Comparison of ENCODE assay signal across 20 cellular contexts in genomic region chr4:64068096-64068495, GRCh38.
"Had no signal": no experiment of that assay in that cellular context is flagged by ENCODE, and none has a peak within 500 bp of the region (broad histone marks: within the 10 kb centered on the region; RNA-seq: fewer than 3 reads in every experiment).

No MANE protein-coding gene starts in this region.

- H3K27ac ChIP-seq: breast epithelium, coronary artery, gastrocnemius medialis, heart right ventricle, parathyroid adenoma, spleen, thoracic aorta had no signal

- H3K79me2 ChIP-seq: parathyroid adenoma had no signal

- H3K9me3 ChIP-seq: breast epithelium, gastrocnemius medialis, thoracic aorta had no signal

- H3K4me1 ChIP-seq: breast epithelium, gastrocnemius medialis, heart right ventricle, parathyroid adenoma, spleen had no signal

- H2AFZ ChIP-seq: parathyroid adenoma had no signal

- H3K36me3 ChIP-seq: breast epithelium, gastrocnemius medialis, heart right ventricle, spleen, thoracic aorta had no signal

- H3K9ac ChIP-seq: parathyroid adenoma had no signal

- DNase-seq: activated CD4-positive, alpha-beta T cell treated with anti-CD3 and anti-CD28 coated beads, Interleukin-2, amount 10 ng/mL, durations not matched to agents 24 days and 14 days; activated CD4-positive, CD25-positive, alpha-beta regulatory T cell; activated CD8-positive, alpha-beta T cell treated with anti-CD3 and anti-CD28 coated beads for 36 hours; activated naive CD4-positive, alpha-beta T cell treated with anti-CD3 and anti-CD28 coated beads for 36 hours; activated T-cell treated with anti-CD3 and anti-CD28 coated beads, Interleukin-2, amount 50 U/mL, for 4 hours; anterior cingulate cortex; erythroblast; gastrocnemius medialis; heart right ventricle; immature natural killer cell; left cardiac atrium; spleen; stimulated activated naive B cell treated with anti-CD40 and anti-IgM and Interleukin-4, amounts not matched to agents 10 μg/mL and 1 μg/mL and 100 μg/mL, for 72 hours; T-cell had no signal

- ATAC-seq: activated CD8-positive, alpha-beta T cell treated with anti-CD3 and anti-CD28 coated beads for 36 hours; activated T-cell treated with anti-CD3 and anti-CD28 coated beads, Interleukin-2, amount 50 U/mL, for 4 hours; gastrocnemius medialis; heart right ventricle; natural killer cell treated with Interleukin-12 subunit alpha and Interleukin-12 subunit beta and Interleukin-15 and Interleukin-18, amount 100 ng/mL, for 72 hours; sciatic nerve; stimulated activated naive B cell treated with anti-CD40 and anti-IgM and Interleukin-4, amounts not matched to agents 10 μg/mL and 1 μg/mL and 100 μg/mL, for 72 hours; T-cell had no signal

- H3K4me3 ChIP-seq: breast epithelium, coronary artery, gastrocnemius medialis, heart right ventricle, spleen, thoracic aorta had no signal

- H3K27me3 ChIP-seq: breast epithelium, gastrocnemius medialis, heart right ventricle, spleen had no signal
